ENCODE assay signal across 1 cellular context in genomic region chr2:199850250-199850717, GRCh38.
TF ChIP-seq lines count a peak whose summit lies in the region.

No MANE protein-coding gene starts in this region.

TF ChIP-seq in K562, 482 proteins besides CTCF, POLR2A, EP300 and RAD21 (continued from another document):
- TF ChIP-seq RREB1 (CRISPR knock-in tag; IDR thresholded peaks at IDR 0.05), result no peak
TF ChIP-seq in K562: peak in this region for 1.
